Comparison of ENCODE assay signal across 1 cellular context in the genomic region with DNA sequence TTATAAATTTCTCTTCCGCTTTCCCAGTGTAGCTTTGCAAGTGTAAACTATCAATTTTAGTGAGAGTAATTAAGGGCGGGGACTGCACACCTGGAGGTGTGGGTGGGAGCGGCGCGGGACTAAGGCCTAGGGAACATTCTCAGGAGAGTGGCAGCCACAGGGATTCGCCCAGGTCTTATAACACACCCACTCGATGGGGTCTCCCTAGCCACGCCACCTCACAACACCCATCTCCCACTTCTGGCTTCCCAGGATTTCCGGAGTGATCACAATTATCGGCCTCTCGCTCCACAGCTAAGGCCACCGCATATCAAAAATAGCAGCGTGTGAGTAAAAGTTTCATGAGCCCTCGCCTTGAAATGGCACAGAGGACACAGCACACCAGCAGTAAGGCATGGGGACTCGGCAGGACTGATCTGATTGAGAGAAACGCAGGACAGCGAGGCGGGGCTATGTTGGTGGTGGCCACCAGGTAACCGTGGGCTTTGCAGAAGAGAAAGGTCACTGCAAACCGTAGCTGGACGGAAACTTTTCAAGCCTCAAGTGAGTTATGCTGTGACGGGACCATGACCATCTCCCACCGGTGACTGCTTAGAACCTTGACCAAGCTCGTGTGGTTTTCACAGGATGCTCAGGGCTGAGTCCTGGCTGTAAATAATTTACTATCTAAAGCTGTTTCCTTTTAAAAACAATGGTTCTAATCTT.
TF ChIP-seq lines count a peak whose summit lies in the region.

No MANE protein-coding gene starts in this region.

TF ChIP-seq in HCT116, 20 proteins besides CTCF, POLR2A, EP300 and RAD21 (continued from another document):
- TF ChIP-seq SIN3A (IDR thresholded peaks at IDR 0.05; ENCODE audit: low read depth) (no peak), ZNF274 (IDR thresholded peaks at IDR 0.05; ENCODE audit: low read depth, low read length) (no peak), EZH2phosphoT487 (IDR thresholded peaks at IDR 0.05; ENCODE audit: borderline replicate concordance) (no peak), CBX3 (IDR thresholded peaks at IDR 0.05; ENCODE audit: low read depth) (no peak), TCF7L2 (IDR thresholded peaks at IDR 0.05; ENCODE audit: borderline replicate concordance, extremely low read depth, insufficient read depth, insufficient read length) (no peak), ZFX (IDR thresholded peaks at IDR 0.05) (no peak), FOSL1 (IDR thresholded peaks at IDR 0.05; ENCODE audit: low read depth) (no peak), ELF1 (IDR thresholded peaks at IDR 0.05; ENCODE audit: borderline replicate concordance, low read depth) (no peak), EGR1 (IDR thresholded peaks at IDR 0.05; ENCODE audit: low read depth) (no peak), POLR2AphosphoS5 (IDR thresholded peaks at IDR 0.05; ENCODE audit: low read depth, low read length) (no peak; the same call in 1 of the 2 replicates), EZH2 (IDR thresholded peaks at IDR 0.05) (no peak), SP1 (IDR thresholded peaks at IDR 0.05; ENCODE audit: low read depth) (no peak)
- TF ChIP-seq, protein P1, sequence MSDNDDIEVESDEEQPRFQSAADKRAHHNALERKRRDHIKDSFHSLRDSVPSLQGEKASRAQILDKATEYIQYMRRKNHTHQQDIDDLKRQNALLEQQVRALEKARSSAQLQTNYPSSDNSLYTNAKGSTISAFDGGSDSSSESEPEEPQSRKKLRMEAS (IDR thresholded peaks at IDR 0.05), result no peak
